2 cellular contexts compared by ENCODE assay signal in genomic region chr13:33280923-33281322, GRCh38.
TF ChIP-seq lines count a peak whose summit lies in the region.

No MANE protein-coding gene starts in this region.

TF ChIP-seq in SK-N-SH, 30 proteins besides CTCF, POLR2A, EP300 and RAD21 (continued from another document):
- TF ChIP-seq REST (IDR thresholded peaks at IDR 0.05; ENCODE audit: low read depth, low read length) (no peak), GABPA (IDR thresholded peaks at IDR 0.05; ENCODE audit: low read depth) (no peak), RCOR1 (IDR thresholded peaks at IDR 0.05; ENCODE audit: low read length) (no peak), MEF2A (IDR thresholded peaks at IDR 0.05; ENCODE audit: borderline replicate concordance, low read depth) (no peak), POLR2AphosphoS5 (IDR thresholded peaks at IDR 0.05; ENCODE audit: low read depth, low read length) (no peak), RFX5 (IDR thresholded peaks at IDR 0.05; ENCODE audit: low read length) (no peak), FOSL2 (IDR thresholded peaks at IDR 0.05; ENCODE audit: borderline replicate concordance, low read depth) (no peak), GATA2 (CRISPR knock-in tag; IDR thresholded peaks at IDR 0.05) (no peak)
- TF ChIP-seq, protein P1, sequence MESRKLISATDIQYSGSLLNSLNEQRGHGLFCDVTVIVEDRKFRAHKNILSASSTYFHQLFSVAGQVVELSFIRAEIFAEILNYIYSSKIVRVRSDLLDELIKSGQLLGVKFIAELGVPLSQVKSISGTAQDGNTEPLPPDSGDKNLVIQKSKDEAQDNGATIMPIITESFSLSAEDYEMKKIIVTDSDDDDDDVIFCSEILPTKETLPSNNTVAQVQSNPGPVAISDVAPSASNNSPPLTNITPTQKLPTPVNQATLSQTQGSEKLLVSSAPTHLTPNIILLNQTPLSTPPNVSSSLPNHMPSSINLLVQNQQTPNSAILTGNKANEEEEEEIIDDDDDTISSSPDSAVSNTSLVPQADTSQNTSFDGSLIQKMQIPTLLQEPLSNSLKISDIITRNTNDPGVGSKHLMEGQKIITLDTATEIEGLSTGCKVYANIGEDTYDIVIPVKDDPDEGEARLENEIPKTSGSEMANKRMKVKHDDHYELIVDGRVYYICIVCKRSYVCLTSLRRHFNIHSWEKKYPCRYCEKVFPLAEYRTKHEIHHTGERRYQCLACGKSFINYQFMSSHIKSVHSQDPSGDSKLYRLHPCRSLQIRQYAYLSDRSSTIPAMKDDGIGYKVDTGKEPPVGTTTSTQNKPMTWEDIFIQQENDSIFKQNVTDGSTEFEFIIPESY (IDR thresholded peaks at IDR 0.05; ENCODE audit: borderline replicate concordance, low read depth), result no peak
TF ChIP-seq in SK-N-SH: peak in this region for 0.

TF ChIP-seq in SK-N-SH treated with all-trans-retinoic acid at 6 μM for 48 hours, 23 proteins besides CTCF, POLR2A, EP300 and RAD21 (continued from another document):
- TF ChIP-seq, protein P2, sequence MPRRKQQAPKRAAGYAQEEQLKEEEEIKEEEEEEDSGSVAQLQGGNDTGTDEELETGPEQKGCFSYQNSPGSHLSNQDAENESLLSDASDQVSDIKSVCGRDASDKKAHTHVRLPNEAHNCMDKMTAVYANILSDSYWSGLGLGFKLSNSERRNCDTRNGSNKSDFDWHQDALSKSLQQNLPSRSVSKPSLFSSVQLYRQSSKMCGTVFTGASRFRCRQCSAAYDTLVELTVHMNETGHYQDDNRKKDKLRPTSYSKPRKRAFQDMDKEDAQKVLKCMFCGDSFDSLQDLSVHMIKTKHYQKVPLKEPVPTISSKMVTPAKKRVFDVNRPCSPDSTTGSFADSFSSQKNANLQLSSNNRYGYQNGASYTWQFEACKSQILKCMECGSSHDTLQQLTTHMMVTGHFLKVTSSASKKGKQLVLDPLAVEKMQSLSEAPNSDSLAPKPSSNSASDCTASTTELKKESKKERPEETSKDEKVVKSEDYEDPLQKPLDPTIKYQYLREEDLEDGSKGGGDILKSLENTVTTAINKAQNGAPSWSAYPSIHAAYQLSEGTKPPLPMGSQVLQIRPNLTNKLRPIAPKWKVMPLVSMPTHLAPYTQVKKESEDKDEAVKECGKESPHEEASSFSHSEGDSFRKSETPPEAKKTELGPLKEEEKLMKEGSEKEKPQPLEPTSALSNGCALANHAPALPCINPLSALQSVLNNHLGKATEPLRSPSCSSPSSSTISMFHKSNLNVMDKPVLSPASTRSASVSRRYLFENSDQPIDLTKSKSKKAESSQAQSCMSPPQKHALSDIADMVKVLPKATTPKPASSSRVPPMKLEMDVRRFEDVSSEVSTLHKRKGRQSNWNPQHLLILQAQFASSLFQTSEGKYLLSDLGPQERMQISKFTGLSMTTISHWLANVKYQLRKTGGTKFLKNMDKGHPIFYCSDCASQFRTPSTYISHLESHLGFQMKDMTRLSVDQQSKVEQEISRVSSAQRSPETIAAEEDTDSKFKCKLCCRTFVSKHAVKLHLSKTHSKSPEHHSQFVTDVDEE (CRISPR knock-in tag; IDR thresholded peaks at IDR 0.05), result no peak
- no peak for TF ChIP-seq TOX (CRISPR knock-in tag; IDR thresholded peaks at IDR 0.05; ENCODE audit: borderline replicate concordance)
- no peak for TF ChIP-seq SNAI2 (CRISPR knock-in tag; IDR thresholded peaks at IDR 0.05)
- no peak for TF ChIP-seq PPARA (CRISPR knock-in tag; IDR thresholded peaks at IDR 0.05; ENCODE audit: borderline replicate concordance)
